ENCODE assay signal across 8 cellular contexts in genomic region chr12:40104461-40105264, GRCh38. TPM values are rescaled to one million over a fixed set of nuclear protein-coding genes. Genes with fewer than 3 reads are reported as not detected.
DNase-seq lines count a peak whose midpoint lies in the region; ATAC-seq and TF ChIP-seq lines count a peak whose summit lies in the region.

No MANE protein-coding gene starts in this region.

- H3K27ac ChIP-seq in AG04450 (ENCODE audit: low read depth, low read length) (no peak overlapping the region), iPS DF 6.9 (ENCODE audit: low read length) (no peak overlapping the region)

- ATAC-seq in stimulated activated naive CD8-positive, alpha-beta T cell treated with anti-CD3 and anti-CD28 coated beads, Interleukin-15, Interleukin-2, amounts not matched to agents 100 U/mL and 50 U/mL, for 24 hours, result no peak

- POLR2A ChIA-PET in AG04450 (lab: Yijun Ruan, JAX), result interaction anchor here (0.9 to 1.5 kb wide), 2 partner anchors 88 to 93 kb away, joined by 3 read pairs; no protein-coding TSS in a partner anchor
- POLR2A ChIA-PET in activated CD4-positive, alpha-beta memory T cell treated with anti-CD3 and anti-CD28 coated beads, Interleukin-2, amount 10 ng/mL, durations not matched to agents 7 days and 5 days (lab: Charles Lee), result no interaction called here

- no peak overlapping the region for H3K27ac Mint-ChIP-seq in activated CD4-positive, alpha-beta memory T cell treated with anti-CD3 and anti-CD28 coated beads, Interleukin-2, amount 10 ng/mL, durations not matched to agents 7 days and 5 days

- peak overlapping the region; percentile 71 for H3K4me3 Mint-ChIP-seq in activated CD4-positive, alpha-beta memory T cell treated with anti-CD3 and anti-CD28 coated beads, Interleukin-2, amount 10 ng/mL, durations not matched to agents 7 days and 5 days

- CTCF ChIA-PET in AG04450 (lab: Charles Lee), result interaction anchor here (0.6 to 5.7 kb wide), 4 partner anchors 51 to 114 kb away, joined by 3 to 102 read pairs (median 6); no protein-coding TSS in a partner anchor
- CTCF ChIA-PET in activated CD4-positive, alpha-beta memory T cell treated with anti-CD3 and anti-CD28 coated beads, Interleukin-2, amount 10 ng/mL, durations not matched to agents 7 days and 5 days (lab: Charles Lee), result interaction anchor here (1.4 to 6.4 kb wide), 2 partner anchors 33 to 94 kb away, joined by 3 to 55 read pairs; no protein-coding TSS in a partner anchor

- H3K4me1 Mint-ChIP-seq in activated CD4-positive, alpha-beta memory T cell treated with anti-CD3 and anti-CD28 coated beads, Interleukin-2, amount 10 ng/mL, durations not matched to agents 7 days and 5 days, result peaks cover 27% of the 10 kb centered on the region

- no peaks in the 10 kb centered on the region for H3K9me3 ChIP-seq in AG04450 (ENCODE audit: control insufficient read depth, insufficient read depth, low read length)
- no peaks in the 10 kb centered on the region for H3K9me3 ChIP-seq in HAP-1
- no peaks in the 10 kb centered on the region for H3K9me3 ChIP-seq in iPS DF 6.9 (ENCODE audit: control insufficient read depth, insufficient read depth, low read length)

- no peak for DNase-seq in AG04450 (ENCODE audit: low read depth, low spot score)
- DNase-seq in HAP-1 (ENCODE audit: low spot score in 2 of 2), result peak in 1 of 2 experiments; percentile 41
- DNase-seq in activated CD4-positive, alpha-beta memory T cell treated with anti-CD3 and anti-CD28 coated beads, Interleukin-2, amount 10 ng/mL, durations not matched to agents 7 days and 5 days, result no peak
- DNase-seq in iPS DF 6.9 (ENCODE audit: low read depth, low spot score), result no peak
- DNase-seq in stimulated activated naive CD8-positive, alpha-beta T cell treated with anti-CD3 and anti-CD28 coated beads, Interleukin-15, Interleukin-2, amounts not matched to agents 100 U/mL and 50 U/mL, for 24 hours, result peak; percentile 15
- DNase-seq in NCI-H1436 (lab: John Stamatoyannopoulos, UW), result no peak
- no peak for DNase-seq in NCI-H446 treated with DMSO at 0.1 percent for 48 hours (lab: John Stamatoyannopoulos, UW)
- DNase-seq in NCI-H510A treated with DMSO at 0.1 percent for 48 hours (lab: John Stamatoyannopoulos, UW), result no peak

- TF ChIP-seq CTCF in AG04450 (IDR thresholded peaks at IDR 0.05; ENCODE audit: low read depth, low read length), result no peak

- H3K4me1 ChIP-seq in HAP-1 (peaks cover 22% of the 10 kb centered on the region), iPS DF 6.9 (ENCODE audit: control insufficient read depth, insufficient read depth, low read length) (peaks cover 3% of the 10 kb centered on the region; the same call in 1 of the 2 replicates)

- no peaks in the 10 kb centered on the region for H3K36me3 ChIP-seq in HAP-1 (replicated peaks)
- no peaks in the 10 kb centered on the region for H3K36me3 ChIP-seq in iPS DF 6.9 (ENCODE audit: control insufficient read depth, insufficient read depth, low read length)

- H3K4me3 ChIP-seq in AG04450 (ENCODE audit: low read depth, low read length), result peak overlapping the region; percentile 84
- H3K4me3 ChIP-seq in HAP-1, result peak overlapping the region; percentile 60
- peak overlapping the region; percentile 94 for H3K4me3 ChIP-seq in iPS DF 6.9 (ENCODE audit: low read length)

- H3K27me3 ChIP-seq in AG04450 (ENCODE audit: control insufficient read depth, insufficient read depth, low read length) (no peaks in the 10 kb centered on the region), HAP-1 (ENCODE audit: low read depth) (no peaks in the 10 kb centered on the region), iPS DF 6.9 (ENCODE audit: control insufficient read depth, insufficient read depth, low read length) (no peaks in the 10 kb centered on the region; the same call in 1 of the 2 replicates)

- H3K9me3 Mint-ChIP-seq in activated CD4-positive, alpha-beta memory T cell treated with anti-CD3 and anti-CD28 coated beads, Interleukin-2, amount 10 ng/mL, durations not matched to agents 7 days and 5 days, result no peaks in the 10 kb centered on the region

- no CpG with 5 or more reads among the region's 20 CpGs for WGBS in iPS DF 6.9 (ENCODE audit: insufficient coverage, insufficient read length)

- in situ Hi-C loops in HAP-1 (cut with MboI; ENCODE audit: low sequenced_read_pairs), result loop anchor here (10.0 to 25.0 kb wide), 2 partner anchors 90 to 342 kb away; no protein-coding TSS in a partner anchor

- no peaks in the 10 kb centered on the region for H3K36me3 Mint-ChIP-seq in activated CD4-positive, alpha-beta memory T cell treated with anti-CD3 and anti-CD28 coated beads, Interleukin-2, amount 10 ng/mL, durations not matched to agents 7 days and 5 days (ENCODE audit: low read depth)

- peaks cover 30% of the 10 kb centered on the region for H3K27me3 Mint-ChIP-seq in activated CD4-positive, alpha-beta memory T cell treated with anti-CD3 and anti-CD28 coated beads, Interleukin-2, amount 10 ng/mL, durations not matched to agents 7 days and 5 days

RNA-seq across cellular contexts. Expression of gene SLC2A13, which starts 1.2 kb away (rescaled TPM):
- 1.7 and 3.1 TPM in 2 replicates for polyA plus RNA-seq in AG04450 (2011; rRNA removed)
- polyA minus RNA-seq in AG04450 (2011; rRNA and poly(A)+ RNA removed), result 4.4 and 5.3 TPM in 2 replicates
- 1 to 10 TPM; 3.2 to 3.4 TPM for total RNA-seq in activated CD4-positive, alpha-beta memory T cell treated with anti-CD3 and anti-CD28 coated beads, Interleukin-2, amount 10 ng/mL, durations not matched to agents 7 days and 5 days
